In genomic region chr11:578276-579035, GRCh38 we compare ENCODE assay signal across 1 cellular context.
TF ChIP-seq lines count a peak whose summit lies in the region.

No MANE protein-coding gene starts in this region.

TF ChIP-seq in GM23338, 12 proteins besides CTCF, POLR2A, EP300 and RAD21 (continued from another document):
- TF ChIP-seq ZNF462 (CRISPR knock-in tag; IDR thresholded peaks at IDR 0.05) (no peak), POLR2AphosphoS5 (IDR thresholded peaks at IDR 0.05; ENCODE audit: low read depth) (no peak), STAT1 (IDR thresholded peaks at IDR 0.05; ENCODE audit: unreplicated experiment) (no peak), ZNF114 (CRISPR knock-in tag; IDR thresholded peaks at IDR 0.05) (no peak), NANOG (IDR thresholded peaks at IDR 0.05; ENCODE audit: borderline replicate concordance) (no peak), EZH2phosphoT487 (IDR thresholded peaks at IDR 0.05; ENCODE audit: unreplicated experiment) (no peak), ETS1 (IDR thresholded peaks at IDR 0.05) (no peak), REST (IDR thresholded peaks at IDR 0.05; ENCODE audit: unreplicated experiment) (no peak), ZNF331 (CRISPR knock-in tag; IDR thresholded peaks at IDR 0.05; ENCODE audit: low read depth) (no peak), JUNB (IDR thresholded peaks at IDR 0.05; ENCODE audit: unreplicated experiment) (no peak), EZH2 (IDR thresholded peaks at IDR 0.05; ENCODE audit: low read depth, unreplicated experiment) (no peak)
